1 cellular context compared by ENCODE assay signal in the genomic region with DNA sequence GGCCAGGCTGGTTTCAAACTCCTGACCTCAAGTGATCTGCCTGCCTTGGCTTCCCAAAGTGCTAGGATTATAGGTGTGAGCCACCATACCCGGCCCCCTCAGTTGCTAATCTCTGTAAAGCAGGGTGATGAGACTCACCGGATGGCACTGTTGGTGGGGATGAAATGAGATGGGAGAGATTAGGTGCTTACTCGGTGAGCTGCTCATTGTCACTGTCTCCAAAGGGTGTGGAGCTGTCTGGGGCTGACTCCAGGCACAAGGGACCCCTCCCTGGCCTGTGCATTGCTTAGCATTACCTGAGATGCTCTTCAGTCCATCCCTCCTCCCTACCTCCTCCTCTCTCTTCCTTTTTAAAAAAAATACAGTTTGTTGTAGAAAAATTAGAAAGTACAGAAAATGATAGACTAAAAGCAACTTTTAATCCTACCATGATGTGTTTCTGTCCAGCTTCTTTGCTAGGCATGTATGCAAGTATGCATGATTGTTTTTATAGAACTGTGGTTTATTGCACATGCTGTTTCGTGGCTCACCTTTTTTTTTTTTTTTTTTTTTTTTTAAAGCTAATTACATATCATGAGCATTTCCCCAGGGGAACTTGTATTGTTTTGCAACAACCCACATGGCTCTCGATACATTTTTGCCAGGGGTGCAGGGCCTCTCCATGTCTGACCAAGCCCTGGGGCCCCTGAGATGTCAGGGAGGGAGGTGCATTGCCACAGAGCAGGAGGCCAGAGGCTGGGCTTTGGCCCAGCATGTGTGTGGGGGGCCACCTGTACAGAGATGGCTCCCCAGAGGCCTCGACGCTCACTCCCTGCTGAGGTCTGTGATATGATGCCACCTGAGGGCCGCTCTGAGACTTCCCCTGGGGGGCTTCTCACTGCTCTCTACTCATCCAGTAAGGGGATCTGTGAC.
TF ChIP-seq lines count a peak whose summit lies in the region.

No MANE protein-coding gene starts in this region.

TF ChIP-seq in HEK293, 187 proteins besides CTCF, POLR2A, EP300 and RAD21 (continued from another document and continues in another):
- TF ChIP-seq PATZ1 (tag by site-specific recombination; IDR thresholded peaks at IDR 0.05), result peak; percentile 45
- TF ChIP-seq ZNF140 (tag by site-specific recombination; IDR thresholded peaks at IDR 0.05), result no peak
- 0 out of 2 replicates have a peak, but pooled peaks have one; percentile 20 for TF ChIP-seq BCL11A (tag by site-specific recombination; IDR thresholded peaks at IDR 0.05; ENCODE audit: low read depth)
- 0 out of 2 replicates have a peak, but pooled peaks have one; percentile 17 for TF ChIP-seq ZNF121 (tag by site-specific recombination; IDR thresholded peaks at IDR 0.05)
- TF ChIP-seq ZNF791 (tag by site-specific recombination; IDR thresholded peaks at IDR 0.05), result no peak
- TF ChIP-seq YY2 (tag by site-specific recombination; IDR thresholded peaks at IDR 0.05), result no peak
- no peak for TF ChIP-seq ZNF391 (tag by site-specific recombination; IDR thresholded peaks at IDR 0.05; ENCODE audit: borderline replicate concordance, low read depth)
- peak; percentile 76 for TF ChIP-seq ZNF362 (tag by site-specific recombination; IDR thresholded peaks at IDR 0.05)
- TF ChIP-seq HOXC10 (CRISPR knock-in tag; IDR thresholded peaks at IDR 0.05), result no peak
- no peak for TF ChIP-seq ZNF621 (tag by site-specific recombination; IDR thresholded peaks at IDR 0.05)
- TF ChIP-seq ZNF768 (tag by site-specific recombination; IDR thresholded peaks at IDR 0.05), result no peak
- no peak for TF ChIP-seq ZNF133 (tag by site-specific recombination; IDR thresholded peaks at IDR 0.05)
- no peak for TF ChIP-seq ZNF366 (tag by site-specific recombination; conservative IDR thresholded peaks at IDR 0.05)
- TF ChIP-seq, protein P1, sequence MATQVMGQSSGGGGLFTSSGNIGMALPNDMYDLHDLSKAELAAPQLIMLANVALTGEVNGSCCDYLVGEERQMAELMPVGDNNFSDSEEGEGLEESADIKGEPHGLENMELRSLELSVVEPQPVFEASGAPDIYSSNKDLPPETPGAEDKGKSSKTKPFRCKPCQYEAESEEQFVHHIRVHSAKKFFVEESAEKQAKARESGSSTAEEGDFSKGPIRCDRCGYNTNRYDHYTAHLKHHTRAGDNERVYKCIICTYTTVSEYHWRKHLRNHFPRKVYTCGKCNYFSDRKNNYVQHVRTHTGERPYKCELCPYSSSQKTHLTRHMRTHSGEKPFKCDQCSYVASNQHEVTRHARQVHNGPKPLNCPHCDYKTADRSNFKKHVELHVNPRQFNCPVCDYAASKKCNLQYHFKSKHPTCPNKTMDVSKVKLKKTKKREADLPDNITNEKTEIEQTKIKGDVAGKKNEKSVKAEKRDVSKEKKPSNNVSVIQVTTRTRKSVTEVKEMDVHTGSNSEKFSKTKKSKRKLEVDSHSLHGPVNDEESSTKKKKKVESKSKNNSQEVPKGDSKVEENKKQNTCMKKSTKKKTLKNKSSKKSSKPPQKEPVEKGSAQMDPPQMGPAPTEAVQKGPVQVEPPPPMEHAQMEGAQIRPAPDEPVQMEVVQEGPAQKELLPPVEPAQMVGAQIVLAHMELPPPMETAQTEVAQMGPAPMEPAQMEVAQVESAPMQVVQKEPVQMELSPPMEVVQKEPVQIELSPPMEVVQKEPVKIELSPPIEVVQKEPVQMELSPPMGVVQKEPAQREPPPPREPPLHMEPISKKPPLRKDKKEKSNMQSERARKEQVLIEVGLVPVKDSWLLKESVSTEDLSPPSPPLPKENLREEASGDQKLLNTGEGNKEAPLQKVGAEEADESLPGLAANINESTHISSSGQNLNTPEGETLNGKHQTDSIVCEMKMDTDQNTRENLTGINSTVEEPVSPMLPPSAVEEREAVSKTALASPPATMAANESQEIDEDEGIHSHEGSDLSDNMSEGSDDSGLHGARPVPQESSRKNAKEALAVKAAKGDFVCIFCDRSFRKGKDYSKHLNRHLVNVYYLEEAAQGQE (tag by site-specific recombination; IDR thresholded peaks at IDR 0.05), result no peak
- TF ChIP-seq ZNF701 (tag by site-specific recombination; IDR thresholded peaks at IDR 0.05), result no peak
- TF ChIP-seq WT1 (tag by site-specific recombination; IDR thresholded peaks at IDR 0.05), result no peak
- no peak for TF ChIP-seq ZNF155 (tag by site-specific recombination; IDR thresholded peaks at IDR 0.05)
- no peak for TF ChIP-seq ZNF571 (tag by site-specific recombination; IDR thresholded peaks at IDR 0.05)
- no peak for TF ChIP-seq ZNF529 (tag by site-specific recombination; IDR thresholded peaks at IDR 0.05; ENCODE audit: insufficient replicate concordance)
- no peak for TF ChIP-seq HOXD13 (CRISPR knock-in tag; IDR thresholded peaks at IDR 0.05; ENCODE audit: borderline replicate concordance)
- peak; percentile 99 for TF ChIP-seq GLIS1 (tag by site-specific recombination; IDR thresholded peaks at IDR 0.05)
- TF ChIP-seq, protein P2, sequence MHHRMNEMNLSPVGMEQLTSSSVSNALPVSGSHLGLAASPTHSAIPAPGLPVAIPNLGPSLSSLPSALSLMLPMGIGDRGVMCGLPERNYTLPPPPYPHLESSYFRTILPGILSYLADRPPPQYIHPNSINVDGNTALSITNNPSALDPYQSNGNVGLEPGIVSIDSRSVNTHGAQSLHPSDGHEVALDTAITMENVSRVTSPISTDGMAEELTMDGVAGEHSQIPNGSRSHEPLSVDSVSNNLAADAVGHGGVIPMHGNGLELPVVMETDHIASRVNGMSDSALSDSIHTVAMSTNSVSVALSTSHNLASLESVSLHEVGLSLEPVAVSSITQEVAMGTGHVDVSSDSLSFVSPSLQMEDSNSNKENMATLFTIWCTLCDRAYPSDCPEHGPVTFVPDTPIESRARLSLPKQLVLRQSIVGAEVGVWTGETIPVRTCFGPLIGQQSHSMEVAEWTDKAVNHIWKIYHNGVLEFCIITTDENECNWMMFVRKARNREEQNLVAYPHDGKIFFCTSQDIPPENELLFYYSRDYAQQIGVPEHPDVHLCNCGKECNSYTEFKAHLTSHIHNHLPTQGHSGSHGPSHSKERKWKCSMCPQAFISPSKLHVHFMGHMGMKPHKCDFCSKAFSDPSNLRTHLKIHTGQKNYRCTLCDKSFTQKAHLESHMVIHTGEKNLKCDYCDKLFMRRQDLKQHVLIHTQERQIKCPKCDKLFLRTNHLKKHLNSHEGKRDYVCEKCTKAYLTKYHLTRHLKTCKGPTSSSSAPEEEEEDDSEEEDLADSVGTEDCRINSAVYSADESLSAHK (tag by site-specific recombination; IDR thresholded peaks at IDR 0.05), result peak; percentile 26; the same call in 1 of the 2 replicates
- TF ChIP-seq ZNF513 (tag by site-specific recombination; IDR thresholded peaks at IDR 0.05), result no peak
- no peak for TF ChIP-seq ZNF677 (tag by site-specific recombination; IDR thresholded peaks at IDR 0.05)
- TF ChIP-seq, protein P3, sequence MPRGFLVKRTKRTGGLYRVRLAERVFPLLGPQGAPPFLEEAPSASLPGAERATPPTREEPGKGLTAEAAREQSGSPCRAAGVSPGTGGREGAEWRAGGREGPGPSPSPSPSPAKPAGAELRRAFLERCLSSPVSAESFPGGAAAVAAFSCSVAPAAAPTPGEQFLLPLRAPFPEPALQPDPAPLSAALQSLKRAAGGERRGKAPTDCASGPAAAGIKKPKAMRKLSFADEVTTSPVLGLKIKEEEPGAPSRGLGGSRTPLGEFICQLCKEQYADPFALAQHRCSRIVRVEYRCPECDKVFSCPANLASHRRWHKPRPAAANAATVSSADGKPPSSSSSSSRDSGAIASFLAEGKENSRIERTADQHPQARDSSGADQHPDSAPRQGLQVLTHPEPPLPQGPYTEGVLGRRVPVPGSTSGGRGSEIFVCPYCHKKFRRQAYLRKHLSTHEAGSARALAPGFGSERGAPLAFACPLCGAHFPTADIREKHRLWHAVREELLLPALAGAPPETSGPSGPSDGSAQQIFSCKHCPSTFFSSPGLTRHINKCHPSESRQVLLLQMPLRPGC (tag by site-specific recombination; IDR thresholded peaks at IDR 0.05), result no peak
- no peak for TF ChIP-seq ZNF629 (tag by site-specific recombination; IDR thresholded peaks at IDR 0.05)
- TF ChIP-seq, protein P4, sequence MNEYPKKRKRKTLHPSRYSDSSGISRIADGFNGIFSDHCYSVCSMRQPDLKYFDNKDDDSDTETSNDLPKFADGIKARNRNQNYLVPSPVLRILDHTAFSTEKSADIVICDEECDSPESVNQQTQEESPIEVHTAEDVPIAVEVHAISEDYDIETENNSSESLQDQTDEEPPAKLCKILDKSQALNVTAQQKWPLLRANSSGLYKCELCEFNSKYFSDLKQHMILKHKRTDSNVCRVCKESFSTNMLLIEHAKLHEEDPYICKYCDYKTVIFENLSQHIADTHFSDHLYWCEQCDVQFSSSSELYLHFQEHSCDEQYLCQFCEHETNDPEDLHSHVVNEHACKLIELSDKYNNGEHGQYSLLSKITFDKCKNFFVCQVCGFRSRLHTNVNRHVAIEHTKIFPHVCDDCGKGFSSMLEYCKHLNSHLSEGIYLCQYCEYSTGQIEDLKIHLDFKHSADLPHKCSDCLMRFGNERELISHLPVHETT (tag by site-specific recombination; IDR thresholded peaks at IDR 0.05), result no peak
- no peak for TF ChIP-seq ZNF211 (tag by site-specific recombination; IDR thresholded peaks at IDR 0.05; ENCODE audit: low read depth)
- peak; percentile 71 for TF ChIP-seq ZNF10 (tag by site-specific recombination; IDR thresholded peaks at IDR 0.05)
- TF ChIP-seq, protein P5, sequence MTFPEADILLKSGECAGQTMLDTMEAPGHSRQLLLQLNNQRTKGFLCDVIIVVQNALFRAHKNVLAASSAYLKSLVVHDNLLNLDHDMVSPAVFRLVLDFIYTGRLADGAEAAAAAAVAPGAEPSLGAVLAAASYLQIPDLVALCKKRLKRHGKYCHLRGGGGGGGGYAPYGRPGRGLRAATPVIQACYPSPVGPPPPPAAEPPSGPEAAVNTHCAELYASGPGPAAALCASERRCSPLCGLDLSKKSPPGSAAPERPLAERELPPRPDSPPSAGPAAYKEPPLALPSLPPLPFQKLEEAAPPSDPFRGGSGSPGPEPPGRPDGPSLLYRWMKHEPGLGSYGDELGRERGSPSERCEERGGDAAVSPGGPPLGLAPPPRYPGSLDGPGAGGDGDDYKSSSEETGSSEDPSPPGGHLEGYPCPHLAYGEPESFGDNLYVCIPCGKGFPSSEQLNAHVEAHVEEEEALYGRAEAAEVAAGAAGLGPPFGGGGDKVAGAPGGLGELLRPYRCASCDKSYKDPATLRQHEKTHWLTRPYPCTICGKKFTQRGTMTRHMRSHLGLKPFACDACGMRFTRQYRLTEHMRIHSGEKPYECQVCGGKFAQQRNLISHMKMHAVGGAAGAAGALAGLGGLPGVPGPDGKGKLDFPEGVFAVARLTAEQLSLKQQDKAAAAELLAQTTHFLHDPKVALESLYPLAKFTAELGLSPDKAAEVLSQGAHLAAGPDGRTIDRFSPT (tag by site-specific recombination; IDR thresholded peaks at IDR 0.05), result no peak
- TF ChIP-seq OVOL3 (tag by site-specific recombination; IDR thresholded peaks at IDR 0.05), result no peak
- TF ChIP-seq, protein P6, sequence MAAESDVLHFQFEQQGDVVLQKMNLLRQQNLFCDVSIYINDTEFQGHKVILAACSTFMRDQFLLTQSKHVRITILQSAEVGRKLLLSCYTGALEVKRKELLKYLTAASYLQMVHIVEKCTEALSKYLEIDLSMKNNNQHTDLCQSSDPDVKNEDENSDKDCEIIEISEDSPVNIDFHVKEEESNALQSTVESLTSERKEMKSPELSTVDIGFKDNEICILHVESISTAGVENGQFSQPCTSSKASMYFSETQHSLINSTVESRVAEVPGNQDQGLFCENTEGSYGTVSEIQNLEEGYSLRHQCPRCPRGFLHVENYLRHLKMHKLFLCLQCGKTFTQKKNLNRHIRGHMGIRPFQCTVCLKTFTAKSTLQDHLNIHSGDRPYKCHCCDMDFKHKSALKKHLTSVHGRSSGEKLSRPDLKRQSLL (tag by site-specific recombination; IDR thresholded peaks at IDR 0.05), result no peak
- no peak for TF ChIP-seq ZBTB17 (tag by site-specific recombination; IDR thresholded peaks at IDR 0.05)
- TF ChIP-seq OSR2 (tag by site-specific recombination; IDR thresholded peaks at IDR 0.05), result no peak
- TF ChIP-seq SALL2 (tag by site-specific recombination; IDR thresholded peaks at IDR 0.05; ENCODE audit: borderline replicate concordance), result no peak
- no peak for TF ChIP-seq ZNF423 (tag by site-specific recombination; IDR thresholded peaks at IDR 0.05)
- TF ChIP-seq ZNF24 (tag by site-specific recombination; IDR thresholded peaks at IDR 0.05), result no peak
- peak; percentile 71 for TF ChIP-seq SP7 (tag by site-specific recombination; IDR thresholded peaks at IDR 0.05)
- TF ChIP-seq ZNF157 (tag by site-specific recombination; IDR thresholded peaks at IDR 0.05), result no peak
